Comparison of ENCODE assay signal across 24 cellular contexts in genomic region chr2:230939066-230939591, GRCh38. TPM values are rescaled to one million over a fixed set of nuclear protein-coding genes. Genes with fewer than 3 reads are reported as not detected.
DNase-seq lines count a peak whose midpoint lies in the region; ATAC-seq and TF ChIP-seq lines count a peak whose summit lies in the region.
"Had no signal": no experiment of that assay in that cellular context is flagged by ENCODE, and none has a peak within 500 bp of the region (broad histone marks: within the 10 kb centered on the region; RNA-seq: fewer than 3 reads in every experiment).

No MANE protein-coding gene starts in this region.

- TF ChIP-seq CTCF in osteocyte (IDR thresholded peaks at IDR 0.05) (no peak), HFFc6 (IDR thresholded peaks at IDR 0.05) (no peak)

- no peak overlapping the region for H3K4me3 Mint-ChIP-seq in activated naive CD4-positive, alpha-beta T cell treated with anti-CD3 and anti-CD28 coated beads, Interleukin-2, amount 50 U/mL, for 24 hours
- no peak overlapping the region for H3K4me3 Mint-ChIP-seq in osteocyte (ENCODE audit: unreplicated experiment)
- H3K4me3 Mint-ChIP-seq in HFFc6 = no peak overlapping the region
- H3K4me3 Mint-ChIP-seq: CD4-positive, CD25-positive, alpha-beta regulatory T cell had no signal

- H3K27me3 Mint-ChIP-seq in activated naive CD4-positive, alpha-beta T cell treated with anti-CD3 and anti-CD28 coated beads, Interleukin-2, amount 50 U/mL, for 24 hours = peaks cover 4% of the 10 kb centered on the region
- H3K27me3 Mint-ChIP-seq in osteocyte (ENCODE audit: unreplicated experiment) (peaks cover 13% of the 10 kb centered on the region), HFFc6 (ENCODE audit: insufficient read depth) (peaks cover 29% of the 10 kb centered on the region)

- H3K27ac Mint-ChIP-seq in activated naive CD4-positive, alpha-beta T cell treated with anti-CD3 and anti-CD28 coated beads, Interleukin-2, amount 50 U/mL, for 24 hours = peak overlapping the region; percentile 46
- no peak overlapping the region for H3K27ac Mint-ChIP-seq in activated naive CD4-positive, alpha-beta T cell treated with anti-CD3 and anti-CD28 coated beads, Interleukin-2, amount 50 U/mL, for 72 hours
- H3K27ac Mint-ChIP-seq in osteocyte (ENCODE audit: unreplicated experiment) = no peak overlapping the region
- no peak overlapping the region for H3K27ac Mint-ChIP-seq in HFFc6
- H3K27ac Mint-ChIP-seq: CD4-positive, CD25-positive, alpha-beta regulatory T cell had no signal

- H3K36me3 Mint-ChIP-seq in activated naive CD4-positive, alpha-beta T cell treated with anti-CD3 and anti-CD28 coated beads, Interleukin-2, amount 50 U/mL, for 24 hours = peaks cover 6% of the 10 kb centered on the region
- H3K36me3 Mint-ChIP-seq in activated naive CD4-positive, alpha-beta T cell treated with anti-CD3 and anti-CD28 coated beads, Interleukin-2, amount 50 U/mL, for 72 hours = peaks cover 11 to 21% of the 10 kb centered on the region in 2 donors
- no peaks in the 10 kb centered on the region for H3K36me3 Mint-ChIP-seq in osteocyte (ENCODE audit: unreplicated experiment)
- no peaks in the 10 kb centered on the region for H3K36me3 Mint-ChIP-seq in HFFc6 (ENCODE audit: low read depth)

- H3K4me1 Mint-ChIP-seq in activated naive CD4-positive, alpha-beta T cell treated with anti-CD3 and anti-CD28 coated beads, Interleukin-2, amount 50 U/mL, for 24 hours = peaks cover 14% of the 10 kb centered on the region
- no peaks in the 10 kb centered on the region for H3K4me1 Mint-ChIP-seq in osteocyte (ENCODE audit: unreplicated experiment)
- no peaks in the 10 kb centered on the region for H3K4me1 Mint-ChIP-seq in HFFc6 (ENCODE audit: low read depth)

- H3K9me3 Mint-ChIP-seq in activated naive CD4-positive, alpha-beta T cell treated with anti-CD3 and anti-CD28 coated beads, Interleukin-2, amount 50 U/mL, for 24 hours = peaks cover 9% of the 10 kb centered on the region
- peaks cover 8 to 14% of the 10 kb centered on the region in 2 donors for H3K9me3 Mint-ChIP-seq in activated naive CD4-positive, alpha-beta T cell treated with anti-CD3 and anti-CD28 coated beads, Interleukin-2, amount 50 U/mL, for 72 hours
- H3K9me3 Mint-ChIP-seq in osteocyte (ENCODE audit: unreplicated experiment) (no peaks in the 10 kb centered on the region), HFFc6 (peaks cover 20% of the 10 kb centered on the region)

- DNase-seq in activated naive CD4-positive, alpha-beta T cell treated with anti-CD3 and anti-CD28 coated beads, Interleukin-2, amount 50 U/mL, for 72 hours (ENCODE audit: low spot score in 2 of 2) = no peak
- peak; percentile 21 for DNase-seq in islet precursor cell
- DNase-seq in osteocyte (ENCODE audit: extremely low spot score, unreplicated experiment) = peak; percentile 69
- DNase-seq in HFFc6 = no peak
- no peak for DNase-seq in ureter (ENCODE audit: low spot score)
- no peak for DNase-seq in NCI-H748 (lab: John Stamatoyannopoulos, UW; ENCODE audit: unreplicated experiment)
- DNase-seq: CD4-positive, CD25-positive, alpha-beta regulatory T cell; DMS153; KG1; MG63; NCI-H1417 treated with DMSO at 0.1 percent for 48 hours; NCI-H187; NCI-H524; NCI-H774; NK-92 treated with Interleukin-12 subunit alpha and Interleukin-12 subunit beta, amount 100 ng/mL, for 24 hours; PC-9; SJCRH30 had no signal

- ATAC-seq in activated naive CD4-positive, alpha-beta T cell treated with anti-CD3 and anti-CD28 coated beads, Interleukin-2, amount 50 U/mL, for 72 hours = no peak
- ATAC-seq: Right ventricle myocardium inferior, SK-N-SH treated with all-trans-retinoic acid at 6 μM for 48 hours had no signal

RNA-seq across cellular contexts. Expression of gene GPR55, which starts 14.1 kb away (rescaled TPM):
- 10 to 100 TPM in 1 of 2 donors, 1 to 10 TPM in 1; 2.6 to 12.1 TPM for total RNA-seq in activated naive CD4-positive, alpha-beta T cell treated with anti-CD3 and anti-CD28 coated beads, Interleukin-2, amount 50 U/mL, for 72 hours
- total RNA-seq in osteocyte = not detected in 2 replicates
- not detected for total RNA-seq in HFFc6 (2021; fragmentation: NEBNext Ultra II Directional; extraction: Animal tissue kit (Norgen Biotek cat#: 25700))
- 0.39 TPM for total RNA-seq in ureter
- total RNA-seq: Daoy, G401, PC-9, Right ventricle myocardium inferior had no signal

RNA-seq across cellular contexts. Expression of gene SPATA3, which starts 56.8 kb away (rescaled TPM):
- total RNA-seq in activated naive CD4-positive, alpha-beta T cell treated with anti-CD3 and anti-CD28 coated beads, Interleukin-2, amount 50 U/mL, for 72 hours = 1 to 10 TPM in 1 of 2 donors, under 1 TPM in 1; 0.84 to 2.9 TPM
- not detected in 2 replicates for total RNA-seq in osteocyte
- total RNA-seq in HFFc6 (2021; fragmentation: NEBNext Ultra II Directional; extraction: Animal tissue kit (Norgen Biotek cat#: 25700)) = not detected
- not detected for total RNA-seq in ureter
- total RNA-seq: A172, Daoy, G401, PC-9, Right ventricle myocardium inferior, RPMI7951, SJCRH30 had no signal

Comparison
In these comparisons a context has a peak if more than half of its experiments do, and no peak if none do; other contexts are left out.
1. DNase-seq: peak in islet precursor cell (single experiment) and osteocyte (single experiment); none in activated naive CD4-positive, alpha-beta T cell treated with anti-CD3 and anti-CD28 coated beads, Interleukin-2, amount 50 U/mL, for 72 hours (0 of 2), HFFc6 (single experiment), ureter (single experiment) and NCI-H748 (single experiment).